In genomic region chr3:129690406-129690805, GRCh38 we compare ENCODE assay signal across 8 cellular contexts.
DNase-seq lines count a peak whose midpoint lies in the region; ATAC-seq, FAIRE-seq and TF ChIP-seq lines count a peak whose summit lies in the region.

No MANE protein-coding gene starts in this region.

- H3K36me3 ChIP-seq in cardiac muscle cell: no peaks in the 10 kb centered on the region
- no peaks in the 10 kb centered on the region for H3K36me3 ChIP-seq in left ventricle myocardium inferior
- no peaks in the 10 kb centered on the region for H3K36me3 ChIP-seq in H7 (replicated peaks; ENCODE audit: control insufficient read depth, insufficient read depth, low read length)
- H3K36me3 ChIP-seq in HepG2 (replicated peaks in 1 of 2; ENCODE audit: control insufficient read depth in 1 of 2, insufficient read depth in 2 of 2, low read length in 2 of 2): no peaks in the 10 kb centered on the region; a peak in 1 of 5 replicates
- no peaks in the 10 kb centered on the region for H3K36me3 ChIP-seq in thyroid gland

- no TSS peak for BruUV-seq in HepG2 (replicated peaks; lab: Mats Ljungman, UMichigan)

- FAIRE-seq in HepG2 (lab: Jason Lieb, UNC): peak; percentile 63

- H3K79me2 ChIP-seq in HepG2 (ENCODE audit: insufficient read depth, low read length): peaks cover 35% of the 10 kb centered on the region

- H3K4me2 ChIP-seq in HepG2 (ENCODE audit: low read depth, low read length): 0 out of 2 replicates have a peak overlapping the region, but pooled peaks have one; percentile 30

- peak; percentile 66 for ATAC-seq in HepG2

- no peaks in the 10 kb centered on the region for H4K20me1 ChIP-seq in HepG2 (ENCODE audit: insufficient read depth, low read length)

- TF ChIP-seq CTCF in cardiac muscle cell (IDR thresholded peaks at IDR 0.05; ENCODE audit: low read depth, low read length) (no peak), left ventricle myocardium inferior (IDR thresholded peaks at IDR 0.05; ENCODE audit: borderline replicate concordance) (no peak), RWPE1 (conservative IDR thresholded peaks at IDR 0.05; ENCODE audit: low read depth) (no peak), HepG2 (CRISPR knock-in tag; IDR thresholded peaks at IDR 0.05) (no peak), thyroid gland (IDR thresholded peaks at IDR 0.05) (no peak)

- TF ChIP-seq POLR2A in HepG2 (IDR thresholded peaks at IDR 0.05; ENCODE audit: insufficient read depth in 1 of 2, low read depth in 2 of 2, low read length in 2 of 2) (no peak), thyroid gland (IDR thresholded peaks at IDR 0.05) (no peak)

- H2AFZ ChIP-seq in HepG2 (ENCODE audit: low read length): no peak overlapping the region

- intact Hi-C loops in left ventricle myocardium inferior (cut with micrococcal nuclease): no loop called here
- intact Hi-C loops in HepG2 (cut with micrococcal nuclease; ENCODE audit: unreplicated experiment): loop anchor here (5.0 kb wide), 1 partner anchor 42 kb away; no protein-coding TSS in a partner anchor
- intact Hi-C loops in thyroid gland (cut with DNase I): no loop called here

- H3K4me1 ChIP-seq in cardiac muscle cell (ENCODE audit: low read depth) (peaks cover 20% of the 10 kb centered on the region), left ventricle myocardium inferior (peaks cover 47% of the 10 kb centered on the region), HepG2 (ENCODE audit: insufficient read depth, low read length) (peaks cover 46% of the 10 kb centered on the region), thyroid gland (peaks cover 25 to 37% of the 10 kb centered on the region in 2 donors)

- H3K4me3 ChIP-seq in cardiac muscle cell (no peak overlapping the region), left ventricle myocardium inferior (no peak overlapping the region), H7 (ENCODE audit: insufficient read depth, low read depth, low read length) (no peak overlapping the region), HepG2 (replicated peaks in 1 of 3; ENCODE audit: insufficient read depth in 1 of 3, low read depth in 2 of 3, low read length in 3 of 3) (no peak overlapping the region), thyroid gland (replicated peaks in 1 of 3) (no peak overlapping the region)

- H3K9ac ChIP-seq in HepG2 (ENCODE audit: insufficient read depth, low read depth, low read length): no peak overlapping the region

- DNase-seq in cardiac muscle cell (ENCODE audit: low read depth in 1 of 2, low spot score in 1 of 2): peak; percentile 48 to 71
- DNase-seq in left ventricle myocardium inferior: no peak
- peak; percentile 34 for DNase-seq in H7
- DNase-seq in NAMALWA (ENCODE audit: low spot score): peak; percentile 92
- peak; percentile 62 for DNase-seq in RWPE1 (ENCODE audit: low spot score)
- DNase-seq in cerebellum (ENCODE audit: low spot score): peak; percentile 69
- DNase-seq in HepG2 (ENCODE audit: low spot score): peak; percentile 78
- DNase-seq in thyroid gland: no peak

- no peak for TF ChIP-seq EP300 in HepG2 (IDR thresholded peaks at IDR 0.05; ENCODE audit: low read depth in 2 of 2, low read length in 2 of 2)
- no peak for TF ChIP-seq EP300 in HepG2 (CRISPR knock-in tag; IDR thresholded peaks at IDR 0.05; ENCODE audit: borderline replicate concordance)

- CTCF ChIA-PET in RWPE1 (lab: Yijun Ruan, JAX): interaction anchor here (0.6 kb wide), 1 partner anchor 719 kb away, joined by 3 read pairs; no protein-coding TSS in a partner anchor
- CTCF ChIA-PET in HepG2 (lab: Yijun Ruan, JAX; ENCODE audit: low intra/inter-chr PET ratio, low total read pairs): no interaction called here

- no peak for TF ChIP-seq RAD21 in HepG2 (CRISPR knock-in tag; IDR thresholded peaks at IDR 0.05)

- no peak overlapping the region for H3K27ac ChIP-seq in cardiac muscle cell
- H3K27ac ChIP-seq in left ventricle myocardium inferior (replicated peaks): no peak overlapping the region
- no peak overlapping the region for H3K27ac ChIP-seq in RWPE1
- H3K27ac ChIP-seq in HepG2 (ENCODE audit: extremely low read length, insufficient read depth, low read length): no peak overlapping the region
- H3K27ac ChIP-seq in thyroid gland: no peak overlapping the region

- in situ Hi-C loops in HepG2 (cut with HindIII; ENCODE audit: extremely low pct_ligation_motif_present, low pct_unique_long_range_greater_than_20kb): no loop called here

- H3K27me3 ChIP-seq in cardiac muscle cell: no peaks in the 10 kb centered on the region
- no peaks in the 10 kb centered on the region for H3K27me3 ChIP-seq in left ventricle myocardium inferior (ENCODE audit: low read depth)
- no peaks in the 10 kb centered on the region for H3K27me3 ChIP-seq in H7 (ENCODE audit: control insufficient read depth, insufficient read depth, low read length)
- no peaks in the 10 kb centered on the region; a peak in 1 of 5 replicates for H3K27me3 ChIP-seq in HepG2 (ENCODE audit: control insufficient read depth in 1 of 2, insufficient read depth in 2 of 2, low read length in 2 of 2)
- H3K27me3 ChIP-seq in thyroid gland: no peaks in the 10 kb centered on the region

- no peaks in the 10 kb centered on the region for H3K9me3 ChIP-seq in cardiac muscle cell (ENCODE audit: low read depth)
- no peaks in the 10 kb centered on the region for H3K9me3 ChIP-seq in left ventricle myocardium inferior (replicated peaks)
- no peaks in the 10 kb centered on the region for H3K9me3 ChIP-seq in HepG2 (ENCODE audit: low read length)
- H3K9me3 ChIP-seq in thyroid gland: no peaks in the 10 kb centered on the region

- POLR2A ChIA-PET in RWPE1 (lab: Yijun Ruan, JAX; ENCODE audit: low non-redundant PET): no interaction called here
- POLR2A ChIA-PET in HepG2 (lab: Yijun Ruan, JAX): no interaction called here

TF ChIP-seq in HepG2, 621 proteins besides CTCF, POLR2A, EP300 and RAD21 (continues in another document):
- peak; percentile 35 for TF ChIP-seq ASH2L (IDR thresholded peaks at IDR 0.05; ENCODE audit: insufficient read length, low read depth, low read length)
- no peak for TF ChIP-seq ZFP37 (CRISPR knock-in tag; IDR thresholded peaks at IDR 0.05; ENCODE audit: borderline replicate concordance)
- no peak for TF ChIP-seq ZNF296 (CRISPR knock-in tag; conservative IDR thresholded peaks at IDR 0.05)
- TF ChIP-seq SMYD3 (CRISPR knock-in tag; IDR thresholded peaks at IDR 0.05): 0 out of 2 replicates have a peak, but pooled peaks have one; percentile 9
- TF ChIP-seq TERF1 (CRISPR knock-in tag; IDR thresholded peaks at IDR 0.05): no peak
- TF ChIP-seq SOX13 (IDR thresholded peaks at IDR 0.05): no peak
- TF ChIP-seq SOX13 (CRISPR knock-in tag; conservative IDR thresholded peaks at IDR 0.05 in 1 of 2, IDR thresholded peaks at IDR 0.05 in 1 of 2): no peak
- TF ChIP-seq ZMYM2 (CRISPR knock-in tag; IDR thresholded peaks at IDR 0.05): no peak
- 0 out of 2 replicates have a peak, but pooled peaks have one; percentile 24 for TF ChIP-seq KMT2B (CRISPR knock-in tag; IDR thresholded peaks at IDR 0.05)
- no peak for TF ChIP-seq CBFB (CRISPR knock-in tag; IDR thresholded peaks at IDR 0.05)
- TF ChIP-seq, protein P1, sequence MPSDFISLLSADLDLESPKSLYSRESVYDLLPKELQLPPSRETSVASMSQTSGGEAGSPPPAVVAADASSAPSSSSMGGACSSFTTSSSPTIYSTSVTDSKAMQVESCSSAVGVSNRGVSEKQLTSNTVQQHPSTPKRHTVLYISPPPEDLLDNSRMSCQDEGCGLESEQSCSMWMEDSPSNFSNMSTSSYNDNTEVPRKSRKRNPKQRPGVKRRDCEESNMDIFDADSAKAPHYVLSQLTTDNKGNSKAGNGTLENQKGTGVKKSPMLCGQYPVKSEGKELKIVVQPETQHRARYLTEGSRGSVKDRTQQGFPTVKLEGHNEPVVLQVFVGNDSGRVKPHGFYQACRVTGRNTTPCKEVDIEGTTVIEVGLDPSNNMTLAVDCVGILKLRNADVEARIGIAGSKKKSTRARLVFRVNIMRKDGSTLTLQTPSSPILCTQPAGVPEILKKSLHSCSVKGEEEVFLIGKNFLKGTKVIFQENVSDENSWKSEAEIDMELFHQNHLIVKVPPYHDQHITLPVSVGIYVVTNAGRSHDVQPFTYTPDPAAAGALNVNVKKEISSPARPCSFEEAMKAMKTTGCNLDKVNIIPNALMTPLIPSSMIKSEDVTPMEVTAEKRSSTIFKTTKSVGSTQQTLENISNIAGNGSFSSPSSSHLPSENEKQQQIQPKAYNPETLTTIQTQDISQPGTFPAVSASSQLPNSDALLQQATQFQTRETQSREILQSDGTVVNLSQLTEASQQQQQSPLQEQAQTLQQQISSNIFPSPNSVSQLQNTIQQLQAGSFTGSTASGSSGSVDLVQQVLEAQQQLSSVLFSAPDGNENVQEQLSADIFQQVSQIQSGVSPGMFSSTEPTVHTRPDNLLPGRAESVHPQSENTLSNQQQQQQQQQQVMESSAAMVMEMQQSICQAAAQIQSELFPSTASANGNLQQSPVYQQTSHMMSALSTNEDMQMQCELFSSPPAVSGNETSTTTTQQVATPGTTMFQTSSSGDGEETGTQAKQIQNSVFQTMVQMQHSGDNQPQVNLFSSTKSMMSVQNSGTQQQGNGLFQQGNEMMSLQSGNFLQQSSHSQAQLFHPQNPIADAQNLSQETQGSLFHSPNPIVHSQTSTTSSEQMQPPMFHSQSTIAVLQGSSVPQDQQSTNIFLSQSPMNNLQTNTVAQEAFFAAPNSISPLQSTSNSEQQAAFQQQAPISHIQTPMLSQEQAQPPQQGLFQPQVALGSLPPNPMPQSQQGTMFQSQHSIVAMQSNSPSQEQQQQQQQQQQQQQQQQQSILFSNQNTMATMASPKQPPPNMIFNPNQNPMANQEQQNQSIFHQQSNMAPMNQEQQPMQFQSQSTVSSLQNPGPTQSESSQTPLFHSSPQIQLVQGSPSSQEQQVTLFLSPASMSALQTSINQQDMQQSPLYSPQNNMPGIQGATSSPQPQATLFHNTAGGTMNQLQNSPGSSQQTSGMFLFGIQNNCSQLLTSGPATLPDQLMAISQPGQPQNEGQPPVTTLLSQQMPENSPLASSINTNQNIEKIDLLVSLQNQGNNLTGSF (CRISPR knock-in tag; IDR thresholded peaks at IDR 0.05): no peak
- no peak for TF ChIP-seq ZNF652 (CRISPR knock-in tag; IDR thresholded peaks at IDR 0.05; ENCODE audit: borderline replicate concordance, low read depth)
- TF ChIP-seq HCFC1 (IDR thresholded peaks at IDR 0.05; ENCODE audit: low read depth, low read length): peak; percentile 83
- 0 out of 2 replicates have a peak, but pooled peaks have one; percentile 43 for TF ChIP-seq RAD51 (IDR thresholded peaks at IDR 0.05; ENCODE audit: borderline replicate concordance)
- TF ChIP-seq ZFP36 (IDR thresholded peaks at IDR 0.05; ENCODE audit: borderline replicate concordance, low read depth, low read length, partially characterized antibody): no peak

Comparison
In these comparisons a context has a peak if more than half of its experiments do, and no peak if none do; other contexts are left out.
1. DNase-seq: peak in cardiac muscle cell (2 of 2), H7 (single experiment), NAMALWA (single experiment), RWPE1 (single experiment), cerebellum (single experiment) and HepG2 (single experiment); none in left ventricle myocardium inferior (single experiment) and thyroid gland (0 of 2).